ENCODE assay signal across 10 cellular contexts in the genomic region with DNA sequence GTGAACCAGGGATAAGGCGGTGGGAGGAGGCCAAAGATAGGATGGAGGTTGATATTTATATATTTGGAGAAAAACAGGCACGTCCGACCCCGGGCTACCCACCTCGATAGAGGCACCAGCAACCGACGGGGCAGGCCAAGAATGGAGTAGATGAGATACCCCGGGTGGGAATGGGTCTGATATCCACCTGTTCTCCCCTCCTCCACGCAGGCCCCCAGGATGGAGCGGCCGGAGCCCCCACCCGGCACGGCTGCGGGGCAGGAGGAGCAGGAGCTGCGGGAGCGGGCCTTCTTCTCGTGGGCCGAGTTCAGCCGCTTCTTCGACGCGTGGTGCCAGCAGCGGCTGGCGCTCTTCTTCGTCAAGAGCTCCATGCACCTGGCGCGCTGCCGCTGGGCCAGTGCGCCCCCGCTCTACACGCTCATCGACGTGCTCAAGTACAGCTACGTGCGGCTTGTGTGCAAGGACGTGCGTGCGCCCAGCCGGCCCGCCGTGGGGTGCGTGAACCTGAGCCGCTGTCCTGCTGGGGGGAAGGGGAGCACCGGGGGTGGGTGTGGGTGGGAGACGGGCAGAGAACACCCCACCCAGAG. TPM values are rescaled to one million over a fixed set of nuclear protein-coding genes. Genes with fewer than 3 reads are reported as not detected.
DNase-seq lines count a peak whose midpoint lies in the region; ATAC-seq and TF ChIP-seq lines count a peak whose summit lies in the region.
"Had no signal": no experiment of that assay in that cellular context is flagged by ENCODE, and none has a peak within 500 bp of the region (broad histone marks: within the 10 kb centered on the region; RNA-seq: fewer than 3 reads in every experiment).

No MANE protein-coding gene starts in this region.

- TF ChIP-seq CTCF in left ventricle myocardium inferior (IDR thresholded peaks at IDR 0.05; ENCODE audit: borderline replicate concordance) (no peak), heart right ventricle (IDR thresholded peaks at IDR 0.05) (no peak), VCaP (conservative IDR thresholded peaks at IDR 0.05) (no peak)

- no peaks in the 10 kb centered on the region for H3K9me3 Mint-ChIP-seq in stimulated activated naive CD8-positive, alpha-beta T cell treated with anti-CD3 and anti-CD28 coated beads, Interleukin-15, amount 100 ng/mL, for 72 hours

- H3K27me3 ChIP-seq in left ventricle myocardium inferior (ENCODE audit: low read depth): no peaks in the 10 kb centered on the region
- H3K27me3 ChIP-seq in heart right ventricle: no peaks in the 10 kb centered on the region
- H3K27me3 ChIP-seq in iPS-15b (ENCODE audit: control insufficient read depth, insufficient read depth, low read length): no peaks in the 10 kb centered on the region
- H3K27me3 ChIP-seq: SJCRH30 had no signal

- ATAC-seq in heart right ventricle: no peak
- ATAC-seq in stimulated activated naive CD8-positive, alpha-beta T cell treated with anti-CD3 and anti-CD28 coated beads, Interleukin-15, amount 100 ng/mL, for 72 hours: no peak
- ATAC-seq: left colon had no signal

- H3K4me3 ChIP-seq in left ventricle myocardium inferior: peak overlapping the region; percentile 95
- H3K4me3 ChIP-seq in heart right ventricle: peak overlapping the region in 4 of 10 donors; percentile 69 to 98 (median 78)
- H3K4me3 ChIP-seq in iPS-15b (ENCODE audit: low read depth, low read length): peak overlapping the region; percentile 99

- intact Hi-C loops in left ventricle myocardium inferior (cut with micrococcal nuclease): no loop called here
- intact Hi-C loops in heart right ventricle (cut with DNase I): loop anchor here in 1 of 10 donors (5.0 kb wide), 1 partner anchor 86 kb away; a partner anchor contains a TSS

- peak overlapping the region; percentile 28 to 86 for H3K27ac Mint-ChIP-seq in stimulated activated naive CD8-positive, alpha-beta T cell treated with anti-CD3 and anti-CD28 coated beads, Interleukin-15, amount 100 ng/mL, for 72 hours

- 69 to 79% methylated on average over 45 of the region's 45 CpGs for WGBS in heart right ventricle, 2 donors

- peaks cover 55% of the 10 kb centered on the region for H3K4me1 Mint-ChIP-seq in stimulated activated naive CD8-positive, alpha-beta T cell treated with anti-CD3 and anti-CD28 coated beads, Interleukin-15, amount 100 ng/mL, for 72 hours

- H3K27ac ChIP-seq in left ventricle myocardium inferior (replicated peaks): no peak overlapping the region
- H3K27ac ChIP-seq in heart right ventricle: no peak overlapping the region
- peak overlapping the region; percentile 96; the same call in 1 of the 2 replicates for H3K27ac ChIP-seq in VCaP

- no peaks in the 10 kb centered on the region for H3K27me3 Mint-ChIP-seq in stimulated activated naive CD8-positive, alpha-beta T cell treated with anti-CD3 and anti-CD28 coated beads, Interleukin-15, amount 100 ng/mL, for 72 hours

- H3K9ac ChIP-seq in iPS-15b (ENCODE audit: low read depth, low read length): no peak overlapping the region

- DNase-seq in left ventricle myocardium inferior: no peak
- no peak for DNase-seq in heart right ventricle
- DNase-seq in stimulated activated naive CD8-positive, alpha-beta T cell treated with anti-CD3 and anti-CD28 coated beads, Interleukin-15, amount 100 ng/mL, for 72 hours: no peak
- DNase-seq in stimulated activated CD4-positive, alpha-beta T cell treated with anti-CD3 and anti-CD28 coated beads, Interleukin-4, amount 100 ng/mL, for 24 hours: no peak
- DNase-seq in foreskin melanocyte: no peak
- no peak for DNase-seq in Kasumi-1 (lab: John Stamatoyannopoulos, UW)

- peaks cover 24% of the 10 kb centered on the region for H3K4me1 ChIP-seq in left ventricle myocardium inferior
- H3K4me1 ChIP-seq in heart right ventricle: peaks cover 0 to 16% (median 11%) of the 10 kb centered on the region in 9 donors
- no peaks in the 10 kb centered on the region for H3K4me1 ChIP-seq in iPS-15b (ENCODE audit: control insufficient read depth, insufficient read depth, low read length)
- H3K4me1 ChIP-seq: SJCRH30 had no signal

- no peaks in the 10 kb centered on the region for H3K9me3 ChIP-seq in left ventricle myocardium inferior (replicated peaks)
- no peaks in the 10 kb centered on the region for H3K9me3 ChIP-seq in heart right ventricle
- no peaks in the 10 kb centered on the region for H3K9me3 ChIP-seq in iPS-15b (ENCODE audit: control insufficient read depth, insufficient read depth, low read length)
- H3K9me3 ChIP-seq: SJCRH30 had no signal

- H3K36me3 ChIP-seq in left ventricle myocardium inferior (peaks cover 34% of the 10 kb centered on the region), heart right ventricle (peaks cover 0 to 47% (median 8%) of the 10 kb centered on the region in 9 donors), iPS-15b (ENCODE audit: control insufficient read depth, insufficient read depth, low read length) (peaks cover 8% of the 10 kb centered on the region)

- H3K4me3 Mint-ChIP-seq in stimulated activated naive CD8-positive, alpha-beta T cell treated with anti-CD3 and anti-CD28 coated beads, Interleukin-15, amount 100 ng/mL, for 72 hours: peak overlapping the region; percentile 89 to 99

RNA-seq across cellular contexts. Expression of a gene that starts 1.2 kb away (rescaled TPM):
- total RNA-seq in left ventricle myocardium inferior (7.6 TPM), heart right ventricle (1 to 10 TPM; 5.5 to 8.5 (median 6.6) TPM)
- polyA plus RNA-seq in heart right ventricle: 1 to 10 TPM; 3.8 to 4.1 TPM

RNA-seq across cellular contexts. Expression of a gene that starts 1.5 kb away (rescaled TPM):
- total RNA-seq in left ventricle myocardium inferior (3.4 TPM), heart right ventricle (1 to 10 TPM; 1.8 to 8.5 (median 3.5) TPM)
- polyA plus RNA-seq in heart right ventricle: 1 to 10 TPM; 5.2 to 9.9 TPM
